ENCODE assay signal across 1 cellular context in the genomic region with DNA sequence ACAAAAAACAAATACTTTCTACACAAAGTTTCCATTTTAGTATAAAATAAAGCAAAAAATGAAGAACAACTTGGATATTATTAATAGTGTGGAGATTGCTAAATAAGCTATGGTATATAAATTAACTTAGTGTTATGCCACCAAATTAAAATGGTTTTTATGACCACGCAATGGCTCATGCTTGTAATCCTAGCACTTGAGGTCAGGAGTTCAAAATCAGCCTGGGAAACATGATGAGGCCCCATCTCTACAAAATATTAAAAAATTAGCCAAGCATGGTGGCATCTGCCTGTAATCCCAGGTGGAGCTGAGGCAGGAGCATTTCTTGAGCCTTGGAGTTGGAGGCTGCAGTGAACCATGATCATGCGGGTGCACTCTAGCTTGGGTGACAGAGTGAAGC.
TF ChIP-seq lines count a peak whose summit lies in the region.

No MANE protein-coding gene starts in this region.

TF ChIP-seq in GM12878, 131 proteins besides CTCF, POLR2A, EP300 and RAD21 (continued from another document):
- TF ChIP-seq, protein P1, sequence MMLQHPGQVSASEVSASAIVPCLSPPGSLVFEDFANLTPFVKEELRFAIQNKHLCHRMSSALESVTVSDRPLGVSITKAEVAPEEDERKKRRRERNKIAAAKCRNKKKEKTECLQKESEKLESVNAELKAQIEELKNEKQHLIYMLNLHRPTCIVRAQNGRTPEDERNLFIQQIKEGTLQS (IDR thresholded peaks at IDR 0.05; ENCODE audit: borderline replicate concordance, extremely low read depth, low read depth, low read length), result no peak
- no peak for TF ChIP-seq FOXK2 (IDR thresholded peaks at IDR 0.05)
- no peak for TF ChIP-seq ESRRA (IDR thresholded peaks at IDR 0.05; ENCODE audit: low read length)
- TF ChIP-seq, protein P2, sequence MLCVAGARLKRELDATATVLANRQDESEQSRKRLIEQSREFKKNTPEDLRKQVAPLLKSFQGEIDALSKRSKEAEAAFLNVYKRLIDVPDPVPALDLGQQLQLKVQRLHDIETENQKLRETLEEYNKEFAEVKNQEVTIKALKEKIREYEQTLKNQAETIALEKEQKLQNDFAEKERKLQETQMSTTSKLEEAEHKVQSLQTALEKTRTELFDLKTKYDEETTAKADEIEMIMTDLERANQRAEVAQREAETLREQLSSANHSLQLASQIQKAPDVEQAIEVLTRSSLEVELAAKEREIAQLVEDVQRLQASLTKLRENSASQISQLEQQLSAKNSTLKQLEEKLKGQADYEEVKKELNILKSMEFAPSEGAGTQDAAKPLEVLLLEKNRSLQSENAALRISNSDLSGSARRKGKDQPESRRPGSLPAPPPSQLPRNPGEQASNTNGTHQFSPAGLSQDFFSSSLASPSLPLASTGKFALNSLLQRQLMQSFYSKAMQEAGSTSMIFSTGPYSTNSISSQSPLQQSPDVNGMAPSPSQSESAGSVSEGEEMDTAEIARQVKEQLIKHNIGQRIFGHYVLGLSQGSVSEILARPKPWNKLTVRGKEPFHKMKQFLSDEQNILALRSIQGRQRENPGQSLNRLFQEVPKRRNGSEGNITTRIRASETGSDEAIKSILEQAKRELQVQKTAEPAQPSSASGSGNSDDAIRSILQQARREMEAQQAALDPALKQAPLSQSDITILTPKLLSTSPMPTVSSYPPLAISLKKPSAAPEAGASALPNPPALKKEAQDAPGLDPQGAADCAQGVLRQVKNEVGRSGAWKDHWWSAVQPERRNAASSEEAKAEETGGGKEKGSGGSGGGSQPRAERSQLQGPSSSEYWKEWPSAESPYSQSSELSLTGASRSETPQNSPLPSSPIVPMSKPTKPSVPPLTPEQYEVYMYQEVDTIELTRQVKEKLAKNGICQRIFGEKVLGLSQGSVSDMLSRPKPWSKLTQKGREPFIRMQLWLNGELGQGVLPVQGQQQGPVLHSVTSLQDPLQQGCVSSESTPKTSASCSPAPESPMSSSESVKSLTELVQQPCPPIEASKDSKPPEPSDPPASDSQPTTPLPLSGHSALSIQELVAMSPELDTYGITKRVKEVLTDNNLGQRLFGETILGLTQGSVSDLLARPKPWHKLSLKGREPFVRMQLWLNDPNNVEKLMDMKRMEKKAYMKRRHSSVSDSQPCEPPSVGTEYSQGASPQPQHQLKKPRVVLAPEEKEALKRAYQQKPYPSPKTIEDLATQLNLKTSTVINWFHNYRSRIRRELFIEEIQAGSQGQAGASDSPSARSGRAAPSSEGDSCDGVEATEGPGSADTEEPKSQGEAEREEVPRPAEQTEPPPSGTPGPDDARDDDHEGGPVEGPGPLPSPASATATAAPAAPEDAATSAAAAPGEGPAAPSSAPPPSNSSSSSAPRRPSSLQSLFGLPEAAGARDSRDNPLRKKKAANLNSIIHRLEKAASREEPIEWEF (IDR thresholded peaks at IDR 0.05; ENCODE audit: insufficient replicate concordance, low read depth, low read length), result no peak
- no peak for TF ChIP-seq RELA (IDR thresholded peaks at IDR 0.05; ENCODE audit: borderline replicate concordance, partially characterized antibody)
